15 cellular contexts compared by ENCODE assay signal in genomic region chr10:118911361-118911760, GRCh38.
A peak's percentile ranks its signal among the peaks of the same experiment; 100 is the strongest.
DNase-seq lines count a peak whose midpoint lies in the region; ATAC-seq and TF ChIP-seq lines count a peak whose summit lies in the region.
"Had no signal": no experiment of that assay in that cellular context is flagged by ENCODE, and none has a peak within 500 bp of the region (broad histone marks: within the 10 kb centered on the region; RNA-seq: fewer than 3 reads in every experiment).

No MANE protein-coding gene starts in this region.

- no peaks in the 10 kb centered on the region for H3K27me3 ChIP-seq in left lung
- H3K27me3 ChIP-seq: uterus had no signal

- H3K27ac ChIP-seq in left lung: no peak overlapping the region
- H3K27ac ChIP-seq: uterus had no signal

- no peaks in the 10 kb centered on the region for H3K9me3 ChIP-seq in left lung
- H3K9me3 ChIP-seq: uterus had no signal

- ATAC-seq in left lung: peak; percentile 29
- ATAC-seq in GM18909 (IDR thresholded peaks at IDR 0.05; ENCODE audit: poor library complexity, unreplicated experiment): no peak
- no peak for ATAC-seq in HG02642 (IDR thresholded peaks at IDR 0.05; ENCODE audit: poor library complexity, unreplicated experiment)
- ATAC-seq: activated naive CD8-positive, alpha-beta T cell treated with anti-CD3 and anti-CD28 coated beads, Interleukin-2, amount 50 U/mL, for 24 hours; WTC11 had no signal

- intact Hi-C loops in left lung (cut with DNase I): no loop called here

- TF ChIP-seq CTCF in left lung (IDR thresholded peaks at IDR 0.05): no peak

- in situ Hi-C loops in ACHN (cut with HindIII; ENCODE audit: low pct_ligation_motif_present, low pct_unique_long_range_greater_than_20kb, low sequenced_read_pairs): no loop called here

- no peaks in the 10 kb centered on the region for H3K36me3 ChIP-seq in left lung
- H3K36me3 ChIP-seq: uterus had no signal

- H3K4me3 ChIP-seq in left lung: no peak overlapping the region
- H3K4me3 ChIP-seq: uterus had no signal

- DNase-seq in ACHN (peak; percentile 40), HS-27A (ENCODE audit: low read depth) (peak; percentile 50), astrocyte of the hippocampus (ENCODE audit: low read depth, low spot score) (peak; percentile 42), left lung (no peak)
- DNase-seq in activated naive CD4-positive, alpha-beta T cell treated with Interleukin-2 at 50 U/mL for 16 hours: no peak
- no peak for DNase-seq in activated T-cell treated with anti-CD3 and anti-CD28 coated beads, Interleukin-2, amount 50 U/mL, for 1 hour
- DNase-seq: activated naive CD8-positive, alpha-beta T cell treated with anti-CD3 and anti-CD28 coated beads, Interleukin-2, amount 50 U/mL, for 24 hours; cortex of kidney; H9; NCI-H2107; stimulated activated CD4-positive, alpha-beta T cell treated with anti-CD3 and anti-CD28 coated beads, Interleukin-2, amount 100 ng/mL, for 48 hours; uterus had no signal

- peaks cover 0 to 3% of the 10 kb centered on the region in 2 donors for H3K4me1 ChIP-seq in left lung
- H3K4me1 ChIP-seq: uterus had no signal

Comparison
In these comparisons a context has a peak if more than half of its experiments do, and no peak if none do; other contexts are left out.
1. DNase-seq: peak in ACHN (single experiment), HS-27A (single experiment) and astrocyte of the hippocampus (single experiment); none in left lung (0 of 2), activated naive CD4-positive, alpha-beta T cell treated with Interleukin-2 at 50 U/mL for 16 hours (single experiment) and activated T-cell treated with anti-CD3 and anti-CD28 coated beads, Interleukin-2, amount 50 U/mL, for 1 hour (single experiment).